ENCODE assay signal across 16 cellular contexts in genomic region chr9:87567047-87567446, GRCh38.
DNase-seq lines count a peak whose midpoint lies in the region; ATAC-seq, FAIRE-seq and TF ChIP-seq lines count a peak whose summit lies in the region.
"Had no signal": no experiment of that assay in that cellular context is flagged by ENCODE, and none has a peak within 500 bp of the region (broad histone marks: within the 10 kb centered on the region; RNA-seq: fewer than 3 reads in every experiment).

No MANE protein-coding gene starts in this region.

- H3K4me1 ChIP-seq in HEK293 (ENCODE audit: control insufficient read depth, insufficient read depth, low read length) (peaks cover 28% of the 10 kb centered on the region), fibroblast of lung (ENCODE audit: control insufficient read depth, extremely low read depth, insufficient read depth, low read length) (no peaks in the 10 kb centered on the region), small intestine (ENCODE audit: control insufficient read depth in 2 of 2, insufficient read depth in 1 of 2, low read depth in 1 of 2, low read length in 1 of 2) (peaks cover 9 to 17% of the 10 kb centered on the region in 2 donors)

- peak; percentile 69 for DNase-seq in NCI-H526 treated with DMSO at 0.1 percent for 48 hours (lab: John Stamatoyannopoulos, UW)
- DNase-seq in fibroblast of lung (ENCODE audit: low read depth in 2 of 2) = no peak
- DNase-seq in small intestine = peak; percentile 82
- DNase-seq in cortex of kidney (lab: John Stamatoyannopoulos, UW) = no peak
- DNase-seq: activated CD4-positive, CD25-positive, alpha-beta regulatory T cell treated with anti-CD3 and anti-CD28 coated beads, Interleukin-2, amount 50 U/mL, for 72 hours; activated CD8-positive, alpha-beta memory T cell treated with anti-CD3 and anti-CD28 coated beads, Interleukin-2, amount 50 U/mL, for 4 hours; CD4-positive, alpha-beta memory T cell; GF-D8; heart left ventricle; naive thymus-derived CD4-positive, alpha-beta T cell; NCI-H510A; Peyer's patch had no signal

- CTCF ChIA-PET in HEK293 (lab: Yijun Ruan, JAX) = interaction anchor here (0.5 kb wide), 1 partner anchor 606 kb away, joined by 4 read pairs; no protein-coding TSS in a partner anchor

- H3K9ac ChIP-seq in fibroblast of lung (ENCODE audit: insufficient read depth, low read length) = no peak overlapping the region

- ATAC-seq in HG02852 (IDR thresholded peaks at IDR 0.05; ENCODE audit: unreplicated experiment) (no peak), GM19324 (IDR thresholded peaks at IDR 0.05; ENCODE audit: low FRiP score, unreplicated experiment) (no peak)
- ATAC-seq: naive thymus-derived CD4-positive, alpha-beta T cell had no signal

- POLR2A ChIA-PET in HEK293 (lab: Yijun Ruan, JAX) = no interaction called here

- no peak for FAIRE-seq in small intestine (lab: Jason Lieb, UNC)
- FAIRE-seq: bronchial epithelial cell had no signal

- no peak overlapping the region for H2AFZ ChIP-seq in fibroblast of lung (ENCODE audit: low read length)

- H3K27me3 ChIP-seq in fibroblast of lung (ENCODE audit: control insufficient read depth, insufficient read depth, low read length) = no peaks in the 10 kb centered on the region
- no peaks in the 10 kb centered on the region for H3K27me3 ChIP-seq in small intestine (ENCODE audit: control insufficient read depth in 2 of 2, insufficient read depth in 2 of 2, low read length in 2 of 2)
- H3K27me3 ChIP-seq: heart left ventricle, Peyer's patch had no signal

- H4K20me1 ChIP-seq in fibroblast of lung (ENCODE audit: control insufficient read depth, extremely low read depth, insufficient read depth, low read length) = no peaks in the 10 kb centered on the region

- H3K36me3 ChIP-seq in HEK293 (ENCODE audit: control insufficient read depth in 2 of 2, insufficient read depth in 1 of 2, low read length in 2 of 2) (no peaks in the 10 kb centered on the region), fibroblast of lung (ENCODE audit: control insufficient read depth, insufficient read depth, low read length) (no peaks in the 10 kb centered on the region), small intestine (ENCODE audit: control insufficient read depth in 2 of 2, insufficient read depth in 2 of 2, low read length in 2 of 2) (no peaks in the 10 kb centered on the region)
- H3K36me3 ChIP-seq: heart left ventricle, Peyer's patch had no signal

- H3K4me3 ChIP-seq in HEK293 (ENCODE audit: low read depth, low read length) = no peak overlapping the region
- no peak overlapping the region for H3K4me3 ChIP-seq in fibroblast of lung (replicated peaks in 1 of 4; ENCODE audit: control extremely low read depth in 1 of 4, insufficient read depth in 1 of 4, low read depth in 3 of 4, low read length in 4 of 4)
- H3K4me3 ChIP-seq in small intestine (ENCODE audit: low read depth in 1 of 2, low read length in 2 of 2) = no peak overlapping the region
- H3K4me3 ChIP-seq: heart left ventricle, Peyer's patch had no signal

- 9 to 43% (median 30%) methylated on average over 4 of the region's 4 CpGs for WGBS in small intestine, 3 donors

- peak overlapping the region; percentile 51 for H3K4me2 ChIP-seq in fibroblast of lung (ENCODE audit: extremely low read depth, insufficient read depth, low read length)

- H3K9me3 ChIP-seq in HEK293 (ENCODE audit: control insufficient read depth, insufficient read depth, low read depth, low read length) = no peaks in the 10 kb centered on the region
- H3K9me3 ChIP-seq in fibroblast of lung (ENCODE audit: control insufficient read depth, insufficient read depth, low read depth, low read length) = no peaks in the 10 kb centered on the region
- H3K9me3 ChIP-seq in small intestine (ENCODE audit: control insufficient read depth, low read depth) = no peaks in the 10 kb centered on the region
- H3K9me3 ChIP-seq: heart left ventricle, Peyer's patch had no signal

- no peaks in the 10 kb centered on the region for H3K79me2 ChIP-seq in fibroblast of lung (ENCODE audit: control insufficient read depth, insufficient read depth, low read length)

- H3K27ac ChIP-seq in HEK293 (ENCODE audit: extremely low read depth, low read depth, low read length) (no peak overlapping the region), fibroblast of lung (ENCODE audit: insufficient read depth, low read length) (no peak overlapping the region), small intestine (ENCODE audit: low read depth in 1 of 2, low read length in 1 of 2) (no peak overlapping the region)

- TF ChIP-seq CTCF in HEK293 (tag by site-specific recombination; IDR thresholded peaks at IDR 0.05) (no peak), fibroblast of lung (conservative IDR thresholded peaks at IDR 0.05 in 1 of 2, IDR thresholded peaks at IDR 0.05 in 1 of 2; ENCODE audit: low read depth in 1 of 2, low read length in 2 of 2) (no peak)

TF ChIP-seq in HEK293, 187 proteins besides CTCF, POLR2A, EP300 and RAD21:
- no peak for TF ChIP-seq MZF1 (tag by site-specific recombination; IDR thresholded peaks at IDR 0.05; ENCODE audit: borderline replicate concordance)
- TF ChIP-seq ZNF692 (tag by site-specific recombination; IDR thresholded peaks at IDR 0.05) = no peak
- no peak for TF ChIP-seq ZNF423 (tag by site-specific recombination; IDR thresholded peaks at IDR 0.05)
- TF ChIP-seq ZFP37 (tag by site-specific recombination; IDR thresholded peaks at IDR 0.05) = peak; percentile 77; the same call in 1 of the 2 replicates

Comparison
In these comparisons a context has a peak if more than half of its experiments do, and no peak if none do; other contexts are left out.
1. DNase-seq: peak in NCI-H526 treated with DMSO at 0.1 percent for 48 hours (single experiment) and small intestine (single experiment); none in fibroblast of lung (0 of 2) and cortex of kidney (single experiment).